25 cellular contexts compared by ENCODE assay signal in genomic region chr3:47314056-47314764, GRCh38. TPM values are rescaled to one million over a fixed set of nuclear protein-coding genes. Genes with fewer than 3 reads are reported as not detected.
DNase-seq lines count a peak whose midpoint lies in the region; ATAC-seq, FAIRE-seq and TF ChIP-seq lines count a peak whose summit lies in the region.
"Had no signal": no experiment of that assay in that cellular context is flagged by ENCODE, and none has a peak within 500 bp of the region (broad histone marks: within the 10 kb centered on the region; RNA-seq: fewer than 3 reads in every experiment).

No MANE protein-coding gene starts in this region.

- H3K4me3 ChIP-seq in BLaER1: no peak overlapping the region
- H3K4me3 ChIP-seq in GM23338: no peak overlapping the region
- no peak overlapping the region for H3K4me3 ChIP-seq in pancreas
- H3K4me3 ChIP-seq: colonic mucosa, GM23248, smooth muscle cell, thoracic aorta, uterus had no signal

- H3K4me2 ChIP-seq in BLaER1: 0 out of 2 replicates have a peak overlapping the region, but pooled peaks have one; percentile 34
- H3K4me2 ChIP-seq in GM23338: no peak overlapping the region
- H3K4me2 ChIP-seq: smooth muscle cell had no signal

- H3K4me1 ChIP-seq in BLaER1 (peaks cover 14% of the 10 kb centered on the region), GM23338 (ENCODE audit: insufficient read depth) (peaks cover 5% of the 10 kb centered on the region; the same call in 1 of the 2 replicates), pancreas (no peaks in the 10 kb centered on the region)
- H3K4me1 ChIP-seq: colonic mucosa, uterus had no signal

- no peak for TF ChIP-seq CTCF in GM23338 (conservative IDR thresholded peaks at IDR 0.05; ENCODE audit: low read depth in 2 of 2)
- TF ChIP-seq CTCF in pancreas (IDR thresholded peaks at IDR 0.05): no peak

- H3K9me3 Mint-ChIP-seq in GM23338: peaks cover 12% of the 10 kb centered on the region
- H3K9me3 Mint-ChIP-seq in activated T-helper 17 cell treated with anti-CD3 and anti-CD28 coated beads, Interleukin-2, amount 50 U/mL, for 72 hours: no peaks in the 10 kb centered on the region
- H3K9me3 Mint-ChIP-seq in memory B cell: no peaks in the 10 kb centered on the region
- H3K9me3 Mint-ChIP-seq in naive thymus-derived CD8-positive, alpha-beta T cell: no peaks in the 10 kb centered on the region
- H3K9me3 Mint-ChIP-seq: activated naive CD4-positive, alpha-beta T cell treated with anti-CD3 and anti-CD28 coated beads, Interleukin-2, amount 50 U/mL, for 24 hours; activated T-helper 2 cell treated with anti-CD3 and anti-CD28 coated beads, Interferon-gamma antibody, Interleukin-2, Interleukin-4, amounts not matched to agents 10 μg/mL and 5 μg/mL and 100 μg/mL, durations not matched to agents 14 hours and 24 hours and 36 hours had no signal

- no peak for FAIRE-seq in pancreas (lab: Jason Lieb, UNC)
- FAIRE-seq: bronchial epithelial cell had no signal

- H3K27me3 ChIP-seq in BLaER1: no peaks in the 10 kb centered on the region
- H3K27me3 ChIP-seq in GM23338 (ENCODE audit: insufficient read depth): no peaks in the 10 kb centered on the region
- no peaks in the 10 kb centered on the region for H3K27me3 ChIP-seq in pancreas
- H3K27me3 ChIP-seq: colonic mucosa, uterus had no signal

- 95 to 98% methylated on average over 8 of the region's 8 CpGs for WGBS in pancreas, 2 donors

- peaks cover 9% of the 10 kb centered on the region for H3K9me3 ChIP-seq in BLaER1
- no peaks in the 10 kb centered on the region for H3K9me3 ChIP-seq in pancreas
- H3K9me3 ChIP-seq: colonic mucosa, thoracic aorta, uterus had no signal

- H3K4me1 Mint-ChIP-seq in GM23338 (peaks cover 11% of the 10 kb centered on the region; the same call in 2 of the 3 replicates), memory B cell (peaks cover 24% of the 10 kb centered on the region)
- peaks cover 6% of the 10 kb centered on the region for H3K4me1 Mint-ChIP-seq in activated T-helper 17 cell treated with anti-CD3 and anti-CD28 coated beads, Interleukin-2, amount 50 U/mL, for 72 hours
- H3K4me1 Mint-ChIP-seq in naive thymus-derived CD8-positive, alpha-beta T cell: peaks cover 8 to 18% (median 9%) of the 10 kb centered on the region in 4 donors
- H3K4me1 Mint-ChIP-seq: neural crest cell had no signal

- H3F3A ChIP-seq in GM23338 (replicated peaks; ENCODE audit: low read depth): no peaks in the 10 kb centered on the region

- H3K27me3 Mint-ChIP-seq in GM23338 (ENCODE audit: insufficient read depth, low read depth, poor library complexity) (no peaks in the 10 kb centered on the region), memory B cell (no peaks in the 10 kb centered on the region)
- H3K27me3 Mint-ChIP-seq in activated T-helper 17 cell treated with anti-CD3 and anti-CD28 coated beads, Interleukin-2, amount 50 U/mL, for 72 hours: no peaks in the 10 kb centered on the region
- H3K27me3 Mint-ChIP-seq in naive thymus-derived CD8-positive, alpha-beta T cell: no peaks in the 10 kb centered on the region
- H3K27me3 Mint-ChIP-seq: activated naive CD4-positive, alpha-beta T cell treated with anti-CD3 and anti-CD28 coated beads, Interleukin-2, amount 50 U/mL, for 24 hours had no signal

- intact Hi-C loops in pancreas (cut with DNase I): no loop called here

- no peaks in the 10 kb centered on the region for H3K9me2 ChIP-seq in GM23338 (ENCODE audit: insufficient read depth)

- peaks cover 30% of the 10 kb centered on the region for H4K20me1 ChIP-seq in BLaER1
- H4K20me1 ChIP-seq in GM23338 (replicated peaks; ENCODE audit: insufficient read depth): peaks cover 23% of the 10 kb centered on the region

- H3K36me3 ChIP-seq in BLaER1 (peaks cover 30% of the 10 kb centered on the region), GM23338 (ENCODE audit: insufficient read depth) (no peaks in the 10 kb centered on the region), pancreas (no peaks in the 10 kb centered on the region)
- H3K36me3 ChIP-seq: colonic mucosa, thoracic aorta had no signal

- DNase-seq in GM23338 (ENCODE audit: low spot score) (no peak), memory B cell (ENCODE audit: low spot score in 2 of 2) (no peak), pancreas (no peak)
- DNase-seq in naive thymus-derived CD8-positive, alpha-beta T cell: no peak
- DNase-seq: activated CD4-positive, alpha-beta T cell treated with anti-CD3 and anti-CD28 coated beads, Interleukin-2, amount 50 U/mL, for 4 hours; DND-41; effector CD8-positive, alpha-beta T cell; MM.1S; NCI-H1105 treated with DMSO at 0.1 percent for 48 hours; NCI-H1930; NCI-H524 treated with DMSO at 0.1 percent for 48 hours; stimulated activated naive CD8-positive, alpha-beta T cell treated with anti-CD3 and anti-CD28 coated beads, Interleukin-15, Interleukin-2, amounts not matched to agents 100 U/mL and 50 U/mL, for 24 hours; uterus had no signal

- H3K27ac Mint-ChIP-seq in GM23338 (no peak overlapping the region), memory B cell (peak overlapping the region; percentile 54)
- peak overlapping the region; percentile 62 for H3K27ac Mint-ChIP-seq in activated T-helper 17 cell treated with anti-CD3 and anti-CD28 coated beads, Interleukin-2, amount 50 U/mL, for 72 hours
- peak overlapping the region in 4 of 10 donors; percentile 4 to 68 (median 20) for H3K27ac Mint-ChIP-seq in naive thymus-derived CD8-positive, alpha-beta T cell
- H3K27ac Mint-ChIP-seq: activated naive CD4-positive, alpha-beta T cell treated with anti-CD3 and anti-CD28 coated beads, Interleukin-2, amount 50 U/mL, for 24 hours; activated T-helper 2 cell treated with anti-CD3 and anti-CD28 coated beads, Interferon-gamma antibody, Interleukin-2, Interleukin-4, amounts not matched to agents 10 μg/mL and 5 μg/mL and 100 μg/mL, durations not matched to agents 14 hours and 24 hours and 36 hours had no signal

- POLR2A ChIA-PET in naive thymus-derived CD8-positive, alpha-beta T cell (lab: Charles Lee): no interaction called here

- H2AFZ ChIP-seq in GM23338: no peak overlapping the region
- H2AFZ ChIP-seq: GM23248 had no signal

- no peak overlapping the region for H3K9ac ChIP-seq in BLaER1
- H3K9ac ChIP-seq: GM23248 had no signal

- H3K4me3 Mint-ChIP-seq in GM23338 (no peak overlapping the region), memory B cell (no peak overlapping the region)
- H3K4me3 Mint-ChIP-seq in activated T-helper 17 cell treated with anti-CD3 and anti-CD28 coated beads, Interleukin-2, amount 50 U/mL, for 72 hours: no peak overlapping the region
- no peak overlapping the region for H3K4me3 Mint-ChIP-seq in naive thymus-derived CD8-positive, alpha-beta T cell
- H3K4me3 Mint-ChIP-seq: activated naive CD4-positive, alpha-beta T cell treated with anti-CD3 and anti-CD28 coated beads, Interleukin-2, amount 50 U/mL, for 24 hours; neural crest cell had no signal

- H3K27ac ChIP-seq in BLaER1 (no peak overlapping the region), GM23338 (ENCODE audit: low read depth) (0 out of 2 replicates have a peak overlapping the region, but pooled peaks have one; percentile 5), pancreas (no peak overlapping the region)
- H3K27ac ChIP-seq: colonic mucosa, GM23248, thoracic aorta, uterus had no signal

- ATAC-seq in GM23338: no peak
- ATAC-seq in activated T-helper 17 cell treated with anti-CD3 and anti-CD28 coated beads, Interleukin-2, amount 50 U/mL, for 72 hours (replicated peaks): no peak
- no peak for ATAC-seq in memory B cell (ENCODE audit: low read depth)
- ATAC-seq in pancreas: no peak
- ATAC-seq in GM19452 (IDR thresholded peaks at IDR 0.05; ENCODE audit: unreplicated experiment): no peak
- ATAC-seq in naive thymus-derived CD8-positive, alpha-beta T cell: no peak
- ATAC-seq: activated CD4-positive, CD25-positive, alpha-beta regulatory T cell treated with anti-CD3 and anti-CD28 coated beads, Interleukin-2, amount 50 U/mL, for 24 hours; stimulated activated naive CD8-positive, alpha-beta T cell treated with anti-CD3 and anti-CD28 coated beads, Interleukin-15, Interleukin-2, amounts not matched to agents 100 U/mL and 50 U/mL, for 24 hours had no signal

- peaks cover 17% of the 10 kb centered on the region for H3K36me3 Mint-ChIP-seq in GM23338 (ENCODE audit: low read depth)
- peaks cover 21% of the 10 kb centered on the region for H3K36me3 Mint-ChIP-seq in activated T-helper 17 cell treated with anti-CD3 and anti-CD28 coated beads, Interleukin-2, amount 50 U/mL, for 72 hours (ENCODE audit: low read depth)
- peaks cover 8% of the 10 kb centered on the region for H3K36me3 Mint-ChIP-seq in memory B cell
- peaks cover 0 to 20% (median 7%) of the 10 kb centered on the region in 3 donors for H3K36me3 Mint-ChIP-seq in naive thymus-derived CD8-positive, alpha-beta T cell

- H3K79me2 ChIP-seq in GM23338 (replicated peaks; ENCODE audit: insufficient read depth): peaks cover 10% of the 10 kb centered on the region; the same call in 1 of the 2 replicates

RNA-seq across cellular contexts. Expression of gene KLHL18, which starts 31.5 kb away (rescaled TPM):
- 16.8 and 18.1 TPM in 2 replicates for total RNA-seq in GM23338 (2014; rRNA removed; shearing (Covaris generic))
- polyA plus RNA-seq in GM23338 (2016; fragmentation: Nextera tagmentation; extraction: Ambion mirVana) (11.3 and 13.9 TPM in 2 replicates), pancreas (10 to 100 TPM in 1 of 2 donors, 1 to 10 TPM in 1; 6.1 to 10.3 TPM)
- total RNA-seq in activated T-helper 17 cell treated with anti-CD3 and anti-CD28 coated beads, Interleukin-2, amount 50 U/mL, for 72 hours: 10 to 100 TPM; 19.1 to 54.8 TPM
- total RNA-seq in pancreas: 10 to 100 TPM in 3 of 6 donors, 1 to 10 TPM in 3; 7.0 to 14.5 (median 9.2) TPM
- 10 to 100 TPM; 20.8 to 21.9 TPM for total RNA-seq in naive thymus-derived CD8-positive, alpha-beta T cell
- polyA plus RNA-seq in naive thymus-derived CD8-positive, alpha-beta T cell: 10 to 100 TPM; 13.4 to 18.2 (median 16.4) TPM

RNA-seq across cellular contexts. Expression of gene KIF9, which starts 31.6 kb away (rescaled TPM):
- 4.1 and 14.0 TPM in 2 replicates for total RNA-seq in GM23338 (2014; rRNA removed; shearing (Covaris generic))
- polyA plus RNA-seq in GM23338 (2016; fragmentation: Nextera tagmentation; extraction: Ambion mirVana): 10.3 and 12.6 TPM in 2 replicates
- 1 to 10 TPM; 3.0 to 5.6 TPM for total RNA-seq in activated T-helper 17 cell treated with anti-CD3 and anti-CD28 coated beads, Interleukin-2, amount 50 U/mL, for 72 hours
- 1 to 10 TPM; 3.7 to 7.9 (median 5.8) TPM for total RNA-seq in pancreas
- polyA plus RNA-seq in pancreas: 10 to 100 TPM in 1 of 2 donors, 1 to 10 TPM in 1; 6.4 to 17.0 TPM
- total RNA-seq in naive thymus-derived CD8-positive, alpha-beta T cell: 1 to 10 TPM; 2.5 to 2.9 TPM
- polyA plus RNA-seq in naive thymus-derived CD8-positive, alpha-beta T cell: 10 to 100 TPM in 1 of 3 donors, 1 to 10 TPM in 2; 3.7 to 10.2 (median 5.4) TPM
